In genomic region chr2:54941248-54941984, GRCh38 we compare ENCODE assay signal across 24 cellular contexts.
"Had no signal": no experiment of that assay in that cellular context is flagged by ENCODE, and none has a peak within 500 bp of the region (broad histone marks: within the 10 kb centered on the region; RNA-seq: fewer than 3 reads in every experiment).

No MANE protein-coding gene starts in this region.

- H3K36me3 ChIP-seq: suprapubic skin had no signal

- H3K9me3 Mint-ChIP-seq: activated T-helper 17 cell treated with anti-CD3 and anti-CD28 coated beads, Interleukin-2, amount 50 U/mL, for 72 hours; type B pancreatic cell had no signal

- H3K36me3 Mint-ChIP-seq: activated naive CD8-positive, alpha-beta T cell treated with anti-CD3 and anti-CD28 coated beads for 36 hours; type B pancreatic cell had no signal

- H3K27me3 ChIP-seq: body of pancreas, suprapubic skin had no signal

- DNase-seq: activated CD4-positive, alpha-beta T cell treated with anti-CD3 and anti-CD28 coated beads for 48 hours; activated CD4-positive, CD25-positive, alpha-beta regulatory T cell; activated naive CD4-positive, alpha-beta T cell; activated T-cell treated with anti-CD3 and anti-CD28 coated beads, Interleukin-2, amount 50 U/mL, for 1 hour; amniotic stem cell; body of pancreas; erythroblast; kidney glomerular epithelial cell; left ventricle myocardium superior; mesenchymal stem cell; retina; stimulated activated CD4-positive, alpha-beta T cell treated with anti-CD3 and anti-CD28 coated beads, Interleukin-12 subunit alpha, Interleukin-12 subunit beta, amount 100 ng/mL, for 4 hours; stimulated activated CD4-positive, alpha-beta T cell treated with anti-CD3 and anti-CD28 coated beads, Interleukin-1b, Interleukin-23, amount 100 ng/mL, for 48 hours; stimulated activated naive CD4-positive, alpha-beta T cell treated with Interleukin-2 at 50 U/mL for 16 hours; T1000 had no signal

- H3K27me3 Mint-ChIP-seq: activated CD4-positive, alpha-beta memory T cell treated with anti-CD3 and anti-CD28 coated beads, Interleukin-2, amount 10 ng/mL, durations not matched to agents 7 days and 5 days; activated naive CD8-positive, alpha-beta T cell treated with anti-CD3 and anti-CD28 coated beads for 36 hours; naive thymus-derived CD4-positive, alpha-beta T cell; type B pancreatic cell had no signal

- H3K4me3 ChIP-seq: body of pancreas, suprapubic skin had no signal

- FAIRE-seq: colon, endometrium, frontal cortex had no signal

- H3K4me3 Mint-ChIP-seq: activated CD4-positive, alpha-beta memory T cell treated with anti-CD3 and anti-CD28 coated beads, Interleukin-2, amount 10 ng/mL, durations not matched to agents 7 days and 5 days; activated naive CD8-positive, alpha-beta T cell treated with anti-CD3 and anti-CD28 coated beads for 36 hours; activated T-helper 17 cell treated with anti-CD3 and anti-CD28 coated beads, Interleukin-2, amount 50 U/mL, for 72 hours; naive thymus-derived CD4-positive, alpha-beta T cell; type B pancreatic cell had no signal

- ATAC-seq: body of pancreas, left ventricle myocardium superior had no signal

- H3K27ac ChIP-seq: body of pancreas, suprapubic skin had no signal

- H3K27ac Mint-ChIP-seq: activated CD4-positive, alpha-beta memory T cell treated with anti-CD3 and anti-CD28 coated beads, Interleukin-2, amount 10 ng/mL, durations not matched to agents 7 days and 5 days; activated naive CD8-positive, alpha-beta T cell treated with anti-CD3 and anti-CD28 coated beads for 36 hours; activated T-helper 17 cell treated with anti-CD3 and anti-CD28 coated beads, Interleukin-2, amount 50 U/mL, for 72 hours; naive thymus-derived CD4-positive, alpha-beta T cell; type B pancreatic cell had no signal
